22 cellular contexts compared by ENCODE assay signal in the genomic region with DNA sequence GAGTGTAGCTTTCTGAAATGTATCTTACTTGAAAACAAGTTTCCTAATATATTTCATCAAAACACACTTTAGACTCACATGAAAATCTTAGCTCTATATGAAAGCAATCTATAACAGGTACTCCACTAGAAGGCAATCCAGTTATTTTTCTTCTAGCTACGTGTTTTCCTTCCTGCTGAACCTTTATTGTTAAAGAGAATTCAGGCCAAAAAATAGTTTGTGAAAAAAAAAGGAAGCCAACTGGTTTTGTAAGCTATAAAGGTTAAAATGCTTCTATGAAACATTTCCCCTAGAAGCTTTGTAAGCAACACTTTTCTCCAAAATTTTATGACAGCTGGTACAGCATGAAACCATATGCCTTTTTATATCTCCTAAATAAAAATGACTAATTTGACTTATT.
"Had no signal": no experiment of that assay in that cellular context is flagged by ENCODE, and none has a peak within 500 bp of the region (broad histone marks: within the 10 kb centered on the region; RNA-seq: fewer than 3 reads in every experiment).

No MANE protein-coding gene starts in this region.

- ATAC-seq: activated CD8-positive, alpha-beta memory T cell treated with anti-CD3 and anti-CD28 coated beads, Interleukin-2, amount 10 ng/mL, durations not matched to agents 7 days and 5 days; SK-N-SH treated with all-trans-retinoic acid at 6 μM for 48 hours; WTC11 had no signal

- H3K9me3 ChIP-seq: breast epithelium, Peyer's patch, SJCRH30 had no signal

- H3K4me1 ChIP-seq: breast epithelium, Peyer's patch, SJCRH30 had no signal

- DNase-seq: activated CD4-positive, alpha-beta T cell treated with anti-CD3 and anti-CD28 coated beads for 48 hours; activated CD4-positive, alpha-beta T cell treated with anti-CD3 and anti-CD28 coated beads, Interleukin-2, amount 50 U/mL, for 4 hours; activated CD4-positive, CD25-positive, alpha-beta regulatory T cell treated with anti-CD3 and anti-CD28 coated beads, Interleukin-2, amount 50 U/mL, for 72 hours; activated CD8-positive, alpha-beta memory T cell treated with anti-CD3 and anti-CD28 coated beads, Interleukin-2, amount 10 ng/mL, durations not matched to agents 7 days and 5 days; activated effector memory CD4-positive, alpha-beta T cell treated with Interleukin-2 at 50 U/mL for 16 hours; activated naive CD4-positive, alpha-beta T cell; activated T-cell treated with anti-CD3 and anti-CD28 coated beads, Interleukin-2, amount 50 U/mL, for 24 hours; aorta; caudate nucleus; Karpas-422; MM.1S; NCI-H1105; NCI-H1436 treated with DMSO at 0.1 percent for 48 hours; NCI-H1930; Peyer's patch; Right ventricle myocardium superior; SJCRH30; SW 1271 had no signal

- H3K36me3 ChIP-seq: breast epithelium, Peyer's patch, SJCRH30 had no signal

- H3K4me3 ChIP-seq: breast epithelium, Peyer's patch, SJCRH30 had no signal

- H3K27me3 ChIP-seq: Peyer's patch, SJCRH30 had no signal

- H3K27ac ChIP-seq: breast epithelium, Peyer's patch, RWPE1, SJCRH30 had no signal
